18 cellular contexts compared by ENCODE assay signal in genomic region chr5:143525176-143525575, GRCh38.
"Had no signal": no experiment of that assay in that cellular context is flagged by ENCODE, and none has a peak within 500 bp of the region (broad histone marks: within the 10 kb centered on the region; RNA-seq: fewer than 3 reads in every experiment).

No MANE protein-coding gene starts in this region.

- H3K9me3 ChIP-seq: breast epithelium had no signal

- H3K27me3 ChIP-seq: breast epithelium had no signal

- H3K27ac ChIP-seq: breast epithelium, PC-9 had no signal

- H3K36me3 ChIP-seq: breast epithelium had no signal

- H3K4me3 ChIP-seq: breast epithelium, PC-9 had no signal

- H3K4me1 ChIP-seq: breast epithelium had no signal

- DNase-seq: activated CD4-positive, alpha-beta T cell treated with anti-CD3 and anti-CD28 coated beads for 48 hours; activated CD4-positive, alpha-beta T cell treated with anti-CD3 and anti-CD28 coated beads, Interleukin-2, amount 50 U/mL, for 48 hours; activated CD4-positive, CD25-positive, alpha-beta regulatory T cell treated with anti-CD3 and anti-CD28 coated beads, Interleukin-2, amount 50 U/mL, for 72 hours; activated CD8-positive, alpha-beta memory T cell treated with anti-CD3 and anti-CD28 coated beads, Interleukin-2, amount 10 ng/mL, durations not matched to agents 7 days and 5 days; activated effector memory CD4-positive, alpha-beta T cell treated with Interleukin-2 at 50 U/mL for 16 hours; activated naive CD4-positive, alpha-beta T cell; activated T-cell treated with anti-CD3 and anti-CD28 coated beads, Interleukin-2, amount 50 U/mL, for 24 hours; aorta; caudate nucleus; NCI-H1092; NCI-H1417; NCI-H2029 treated with DMSO at 0.1 percent for 48 hours; NCI-H526; PC-9; SHP77 treated with DMSO at 0.1 percent for 48 hours; T-helper 17 cell; T-helper 9 cell had no signal
